ENCODE assay signal across 22 cellular contexts in the genomic region with DNA sequence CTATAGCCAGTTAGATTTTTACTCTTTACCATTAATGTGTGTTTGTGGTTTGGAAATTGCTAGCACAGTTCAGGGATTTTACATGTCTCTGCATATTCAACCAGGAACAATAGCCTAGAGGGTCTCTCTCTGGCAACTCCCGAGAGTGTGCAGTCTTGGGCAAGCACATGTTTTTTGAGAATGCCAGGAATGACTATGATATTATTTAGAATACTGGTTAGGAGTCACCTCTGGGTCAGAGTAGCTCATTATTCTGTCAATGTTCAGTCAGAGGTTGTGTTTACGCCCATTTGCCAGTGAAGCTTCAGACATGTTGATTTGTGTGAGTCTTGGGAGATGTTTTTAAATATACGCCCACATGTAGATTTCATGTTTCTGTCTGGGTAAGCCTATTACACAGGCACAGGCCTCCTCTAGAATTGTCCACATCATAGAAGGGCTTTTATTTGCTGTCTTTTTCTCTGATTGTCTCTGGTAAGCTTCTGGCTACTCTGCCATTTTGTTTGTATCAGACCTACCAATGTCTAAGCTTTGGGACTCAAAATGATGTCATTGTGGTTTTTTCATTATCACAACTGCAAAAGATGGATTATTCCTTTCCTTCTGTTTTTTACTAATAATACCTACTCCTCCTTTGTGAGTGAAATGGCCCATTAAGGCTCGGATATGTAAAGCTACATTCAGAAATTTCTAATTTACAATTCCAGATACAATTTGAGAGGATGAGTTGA.
"Had no signal": no experiment of that assay in that cellular context is flagged by ENCODE, and none has a peak within 500 bp of the region (broad histone marks: within the 10 kb centered on the region; RNA-seq: fewer than 3 reads in every experiment).

No MANE protein-coding gene starts in this region.

- H3K27me3 Mint-ChIP-seq: naive thymus-derived CD8-positive, alpha-beta T cell; type B pancreatic cell had no signal

- H3K9me3 ChIP-seq: esophagus squamous epithelium, gastroesophageal sphincter, mucosa of descending colon, ovary, suprapubic skin, thyroid gland had no signal

- H3K4me3 Mint-ChIP-seq: naive thymus-derived CD8-positive, alpha-beta T cell; type B pancreatic cell had no signal

- H3K4me1 ChIP-seq: esophagus squamous epithelium, gastroesophageal sphincter, suprapubic skin, thyroid gland had no signal

- H3K36me3 ChIP-seq: esophagus squamous epithelium, gastroesophageal sphincter, ovary, suprapubic skin, thyroid gland had no signal

- ATAC-seq: gastroesophageal sphincter; left colon; mucosa of descending colon; naive thymus-derived CD8-positive, alpha-beta T cell; right cardiac atrium; stimulated activated naive CD8-positive, alpha-beta T cell treated with anti-CD3 and anti-CD28 coated beads, Interleukin-15, Interleukin-2, amounts not matched to agents 100 U/mL and 50 U/mL, for 24 hours had no signal

- FAIRE-seq: kidney, urothelium cell line had no signal

- DNase-seq: cortex of kidney; dorsolateral prefrontal cortex; effector CD8-positive, alpha-beta T cell; esophagus squamous epithelium; foreskin fibroblast; glutamatergic neuron; kidney; left colon; mammary epithelial cell; mucosa of descending colon; naive thymus-derived CD8-positive, alpha-beta T cell; nucleus accumbens; ovary; right cardiac atrium; stimulated activated CD4-positive, alpha-beta T cell treated with anti-CD3 and anti-CD28 coated beads, Interleukin-2, amount 100 ng/mL, for 48 hours; stimulated activated naive CD8-positive, alpha-beta T cell treated with anti-CD3 and anti-CD28 coated beads, Interleukin-15, Interleukin-2, amounts not matched to agents 100 U/mL and 50 U/mL, for 24 hours; thyroid gland had no signal

- H3K27me3 ChIP-seq: dorsolateral prefrontal cortex, esophagus squamous epithelium, gastroesophageal sphincter, ovary, suprapubic skin, thyroid gland had no signal

- H3K27ac ChIP-seq: dorsolateral prefrontal cortex, esophagus squamous epithelium, gastroesophageal sphincter, ovary, suprapubic skin, thyroid gland had no signal

- H3K4me2 ChIP-seq: smooth muscle cell had no signal

- H3K36me3 Mint-ChIP-seq: naive thymus-derived CD8-positive, alpha-beta T cell; type B pancreatic cell had no signal

- H3K4me3 ChIP-seq: dorsolateral prefrontal cortex, esophagus squamous epithelium, gastroesophageal sphincter, mucosa of descending colon, ovary, smooth muscle cell, suprapubic skin, thyroid gland had no signal

- H3K9me3 Mint-ChIP-seq: naive thymus-derived CD8-positive, alpha-beta T cell; type B pancreatic cell had no signal

- H3K27ac Mint-ChIP-seq: naive thymus-derived CD8-positive, alpha-beta T cell; type B pancreatic cell had no signal
